ENCODE assay signal across 32 cellular contexts in the genomic region with DNA sequence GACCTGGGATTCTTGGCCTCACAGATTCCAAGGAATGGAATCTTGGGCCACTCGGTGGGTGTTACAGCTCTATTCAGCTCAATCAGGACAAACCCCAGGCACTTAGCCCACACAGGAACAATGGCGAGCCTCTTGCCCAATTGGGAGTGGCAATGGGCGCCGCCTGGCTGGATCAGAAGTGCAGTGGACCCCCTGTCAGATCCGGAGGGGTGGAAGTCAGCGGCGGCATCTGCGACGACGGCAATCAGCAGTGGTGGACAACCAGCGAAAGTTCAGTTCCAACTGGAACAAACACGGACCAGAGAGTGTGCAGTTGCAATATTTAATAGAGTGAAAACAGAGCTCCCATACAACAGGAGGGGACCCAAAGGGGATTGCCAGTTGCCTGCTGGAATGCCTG.
"Had no signal": no experiment of that assay in that cellular context is flagged by ENCODE, and none has a peak within 500 bp of the region (broad histone marks: within the 10 kb centered on the region; RNA-seq: fewer than 3 reads in every experiment).

No MANE protein-coding gene starts in this region.

- DNase-seq: activated B cell treated with CpG ODN at 0.5 μM for 24 hours; activated CD4-positive, alpha-beta memory T cell treated with anti-CD3 and anti-CD28 coated beads, Interleukin-2, amount 10 ng/mL, durations not matched to agents 7 days and 5 days; activated CD4-positive, alpha-beta T cell treated with anti-CD3 and anti-CD28 coated beads for 48 hours; activated CD4-positive, alpha-beta T cell treated with anti-CD3 and anti-CD28 coated beads, Interleukin-2, amount 10 ng/mL, durations not matched to agents 7 days and 5 days; activated CD4-positive, alpha-beta T cell treated with anti-CD3 and anti-CD28 coated beads, Interleukin-2, amount 50 U/mL, for 48 hours; activated CD4-positive, CD25-positive, alpha-beta regulatory T cell treated with anti-CD3 and anti-CD28 coated beads, Interleukin-2, amount 50 U/mL, for 72 hours; activated CD8-positive, alpha-beta memory T cell treated with anti-CD3 and anti-CD28 coated beads for 24 hours; activated CD8-positive, alpha-beta memory T cell treated with anti-CD3 and anti-CD28 coated beads, Interleukin-2, amount 10 ng/mL, durations not matched to agents 7 days and 5 days; activated CD8-positive, alpha-beta memory T cell treated with anti-CD3 and anti-CD28 coated beads, Interleukin-2, amount 50 U/mL, for 48 hours; activated CD8-positive, alpha-beta T cell treated with anti-CD3 and anti-CD28 coated beads, Interleukin-2, amount 10 ng/mL, durations not matched to agents 7 days and 5 days; activated effector memory CD4-positive, alpha-beta T cell treated with Interleukin-2 at 50 U/mL for 16 hours; activated gamma-delta T cell; activated naive CD4-positive, alpha-beta T cell treated with anti-CD3 and anti-CD28 coated beads, Interleukin-2, amount 10 ng/mL, durations not matched to agents 7 days and 5 days; activated naive CD4-positive, alpha-beta T cell treated with Interleukin-2 at 50 U/mL for 16 hours; activated naive CD8-positive, alpha-beta T cell treated with anti-CD3 and anti-CD28 coated beads for 36 hours; activated T-cell treated with anti-CD3 and anti-CD28 coated beads, Interleukin-2, amount 50 U/mL, for 24 hours; activated T-cell treated with anti-CD3 and anti-CD28 coated beads, Interleukin-2, amount 50 U/mL, for 48 hours; adrenal gland; amniotic stem cell; aorta; body of pancreas; brain microvascular endothelial cell; caudate nucleus; cerebellar nuclear complex; T-helper 1 cell; T-helper 2 cell; T-helper 9 cell had no signal

- H3K9me3 ChIP-seq: adrenal gland, body of pancreas had no signal

- H3K36me3 ChIP-seq: adrenal gland, brain microvascular endothelial cell, breast epithelium had no signal

- H3K4me3 ChIP-seq: adrenal gland, body of pancreas, breast epithelium had no signal

- H3K27ac ChIP-seq: adrenal gland, body of pancreas, brain microvascular endothelial cell, breast epithelium, VCaP had no signal

- H3K4me1 ChIP-seq: adrenal gland, body of pancreas, breast epithelium had no signal

- FAIRE-seq: astrocyte, TTC549 had no signal

- ATAC-seq: activated CD8-positive, alpha-beta memory T cell treated with anti-CD3 and anti-CD28 coated beads, Interleukin-2, amount 10 ng/mL, durations not matched to agents 7 days and 5 days; activated CD8-positive, alpha-beta T cell treated with anti-CD3 and anti-CD28 coated beads, Interleukin-2, amount 10 ng/mL, durations not matched to agents 7 days and 5 days; activated naive CD4-positive, alpha-beta T cell treated with anti-CD3 and anti-CD28 coated beads, Interleukin-2, amount 50 U/mL, for 72 hours; body of pancreas had no signal

- H3K27me3 ChIP-seq: adrenal gland, body of pancreas, brain microvascular endothelial cell, breast epithelium had no signal
